Comparison of ENCODE assay signal across 1 cellular context in genomic region chr12:57235728-57236131, GRCh38.
TF ChIP-seq lines count a peak whose summit lies in the region.

No MANE protein-coding gene starts in this region.

TF ChIP-seq in HEK293, 187 proteins besides CTCF, POLR2A, EP300 and RAD21:
- TF ChIP-seq ZNF335 (tag by site-specific recombination; conservative IDR thresholded peaks at IDR 0.05) = no peak
- TF ChIP-seq ZFP3 (tag by site-specific recombination; IDR thresholded peaks at IDR 0.05; ENCODE audit: low read depth) = no peak
- TF ChIP-seq ZBTB7A (tag by site-specific recombination; IDR thresholded peaks at IDR 0.05; ENCODE audit: low read depth) = no peak
- no peak for TF ChIP-seq ZNF248 (tag by site-specific recombination; IDR thresholded peaks at IDR 0.05)
